In genomic region chr4:6092131-6092530, GRCh38 we compare ENCODE assay signal across 1 cellular context.
TF ChIP-seq lines count a peak whose summit lies in the region.

No MANE protein-coding gene starts in this region.

TF ChIP-seq in WTC11, 78 proteins besides CTCF, POLR2A, EP300 and RAD21:
- TF ChIP-seq, protein P1, sequence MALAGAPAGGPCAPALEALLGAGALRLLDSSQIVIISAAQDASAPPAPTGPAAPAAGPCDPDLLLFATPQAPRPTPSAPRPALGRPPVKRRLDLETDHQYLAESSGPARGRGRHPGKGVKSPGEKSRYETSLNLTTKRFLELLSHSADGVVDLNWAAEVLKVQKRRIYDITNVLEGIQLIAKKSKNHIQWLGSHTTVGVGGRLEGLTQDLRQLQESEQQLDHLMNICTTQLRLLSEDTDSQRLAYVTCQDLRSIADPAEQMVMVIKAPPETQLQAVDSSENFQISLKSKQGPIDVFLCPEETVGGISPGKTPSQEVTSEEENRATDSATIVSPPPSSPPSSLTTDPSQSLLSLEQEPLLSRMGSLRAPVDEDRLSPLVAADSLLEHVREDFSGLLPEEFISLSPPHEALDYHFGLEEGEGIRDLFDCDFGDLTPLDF (CRISPR knock-in tag; IDR thresholded peaks at IDR 0.05) = no peak
- TF ChIP-seq ZNF121 (CRISPR knock-in tag; IDR thresholded peaks at IDR 0.05) (no peak), ZNF219 (CRISPR knock-in tag; IDR thresholded peaks at IDR 0.05; ENCODE audit: borderline replicate concordance) (no peak), NR3C1 (CRISPR knock-in tag; conservative IDR thresholded peaks at IDR 0.05; ENCODE audit: low read depth) (no peak), KAT7 (CRISPR knock-in tag; IDR thresholded peaks at IDR 0.05; ENCODE audit: borderline replicate concordance) (no peak), ARID4B (CRISPR knock-in tag; IDR thresholded peaks at IDR 0.05; ENCODE audit: borderline replicate concordance) (no peak), ERG (CRISPR knock-in tag; IDR thresholded peaks at IDR 0.05) (no peak), NFATC4 (CRISPR knock-in tag; IDR thresholded peaks at IDR 0.05) (no peak), NR1H2 (CRISPR knock-in tag; IDR thresholded peaks at IDR 0.05) (no peak), CBFB (CRISPR knock-in tag; IDR thresholded peaks at IDR 0.05; ENCODE audit: low read depth) (no peak), ZNF416 (CRISPR knock-in tag; IDR thresholded peaks at IDR 0.05) (no peak), ZBTB43 (CRISPR knock-in tag; IDR thresholded peaks at IDR 0.05) (no peak), RORB (CRISPR knock-in tag; IDR thresholded peaks at IDR 0.05) (no peak), TEAD4 (CRISPR knock-in tag; IDR thresholded peaks at IDR 0.05) (no peak), ZBTB21 (CRISPR knock-in tag; IDR thresholded peaks at IDR 0.05; ENCODE audit: borderline replicate concordance) (no peak)
- TF ChIP-seq, protein P2, sequence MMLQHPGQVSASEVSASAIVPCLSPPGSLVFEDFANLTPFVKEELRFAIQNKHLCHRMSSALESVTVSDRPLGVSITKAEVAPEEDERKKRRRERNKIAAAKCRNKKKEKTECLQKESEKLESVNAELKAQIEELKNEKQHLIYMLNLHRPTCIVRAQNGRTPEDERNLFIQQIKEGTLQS (CRISPR knock-in tag; conservative IDR thresholded peaks at IDR 0.05) = no peak
- TF ChIP-seq, protein P3, sequence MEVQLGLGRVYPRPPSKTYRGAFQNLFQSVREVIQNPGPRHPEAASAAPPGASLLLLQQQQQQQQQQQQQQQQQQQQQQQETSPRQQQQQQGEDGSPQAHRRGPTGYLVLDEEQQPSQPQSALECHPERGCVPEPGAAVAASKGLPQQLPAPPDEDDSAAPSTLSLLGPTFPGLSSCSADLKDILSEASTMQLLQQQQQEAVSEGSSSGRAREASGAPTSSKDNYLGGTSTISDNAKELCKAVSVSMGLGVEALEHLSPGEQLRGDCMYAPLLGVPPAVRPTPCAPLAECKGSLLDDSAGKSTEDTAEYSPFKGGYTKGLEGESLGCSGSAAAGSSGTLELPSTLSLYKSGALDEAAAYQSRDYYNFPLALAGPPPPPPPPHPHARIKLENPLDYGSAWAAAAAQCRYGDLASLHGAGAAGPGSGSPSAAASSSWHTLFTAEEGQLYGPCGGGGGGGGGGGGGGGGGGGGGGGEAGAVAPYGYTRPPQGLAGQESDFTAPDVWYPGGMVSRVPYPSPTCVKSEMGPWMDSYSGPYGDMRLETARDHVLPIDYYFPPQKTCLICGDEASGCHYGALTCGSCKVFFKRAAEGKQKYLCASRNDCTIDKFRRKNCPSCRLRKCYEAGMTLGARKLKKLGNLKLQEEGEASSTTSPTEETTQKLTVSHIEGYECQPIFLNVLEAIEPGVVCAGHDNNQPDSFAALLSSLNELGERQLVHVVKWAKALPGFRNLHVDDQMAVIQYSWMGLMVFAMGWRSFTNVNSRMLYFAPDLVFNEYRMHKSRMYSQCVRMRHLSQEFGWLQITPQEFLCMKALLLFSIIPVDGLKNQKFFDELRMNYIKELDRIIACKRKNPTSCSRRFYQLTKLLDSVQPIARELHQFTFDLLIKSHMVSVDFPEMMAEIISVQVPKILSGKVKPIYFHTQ (CRISPR knock-in tag; IDR thresholded peaks at IDR 0.05) = no peak
